In the genomic region with DNA sequence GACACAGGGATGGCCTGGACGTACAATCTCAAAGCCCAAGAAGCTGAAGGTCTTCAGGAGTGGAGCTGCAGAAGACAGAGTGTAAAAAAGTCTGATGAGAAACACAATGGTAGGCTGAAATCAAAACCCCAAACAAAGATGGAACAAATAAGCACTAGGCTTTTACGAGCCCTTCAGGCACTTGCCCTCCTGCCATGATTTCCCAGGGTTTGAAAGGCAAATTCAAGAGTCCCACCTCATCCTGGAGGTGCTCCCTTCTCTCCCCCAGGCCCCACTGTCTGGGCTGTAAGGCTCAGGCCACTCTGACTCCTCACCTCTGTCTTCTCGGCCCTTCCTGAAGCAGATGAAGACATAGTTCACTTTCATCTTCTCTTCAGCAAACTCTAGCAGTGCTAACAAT, we compare ENCODE assay signal across 25 cellular contexts.
DNase-seq lines count a peak whose midpoint lies in the region; ATAC-seq and TF ChIP-seq lines count a peak whose summit lies in the region.
"Had no signal": no experiment of that assay in that cellular context is flagged by ENCODE, and none has a peak within 500 bp of the region (broad histone marks: within the 10 kb centered on the region; RNA-seq: fewer than 3 reads in every experiment).

No MANE protein-coding gene starts in this region.

- CTCF ChIA-PET in WTC11 (lab: Charles Lee): interaction anchor here (0.6 to 8.5 kb wide), 3 partner anchors 12 to 39 kb away, joined by 4 to 84 read pairs (median 27); no protein-coding TSS in a partner anchor

- WGBS in stomach, 5 donors: 85 to 95% (median 91%) methylated on average over 3 of the region's 3 CpGs

- no peaks in the 10 kb centered on the region for H3K9me3 Mint-ChIP-seq in activated T-cell treated with anti-CD3 and anti-CD28 coated beads, Interleukin-2, amount 50 U/mL, for 24 hours
- H3K9me3 Mint-ChIP-seq in activated T-cell treated with anti-CD3 and anti-CD28 coated beads, Interleukin-2, amount 50 U/mL, for 72 hours: no peaks in the 10 kb centered on the region
- no peaks in the 10 kb centered on the region for H3K9me3 Mint-ChIP-seq in WTC11
- H3K9me3 Mint-ChIP-seq: activated naive CD8-positive, alpha-beta T cell treated with anti-CD3 and anti-CD28 coated beads for 36 hours; natural killer cell; T-helper 2 cell treated with Interferon-gamma antibody and Interleukin-4, amounts not matched to agents 5 μg/mL and 100 μg/mL, for 36 hours had no signal

- no peaks in the 10 kb centered on the region for H3K27me3 ChIP-seq in stomach
- H3K27me3 ChIP-seq: BLaER1 treated with 17β-estradiol and CSF1 and Interleukin-3, amounts not matched to agents 10 nM and 100 nM; transverse colon had no signal

- POLR2A ChIA-PET in WTC11 (lab: Charles Lee): interaction anchor here (0.6 kb wide), 3 partner anchors 56 to 117 kb away, joined by 3 to 7 read pairs (median 6); no protein-coding TSS in a partner anchor

- H3K27ac Mint-ChIP-seq in activated T-cell treated with anti-CD3 and anti-CD28 coated beads, Interleukin-2, amount 50 U/mL, for 24 hours: peak overlapping the region; percentile 79
- no peak overlapping the region for H3K27ac Mint-ChIP-seq in activated T-cell treated with anti-CD3 and anti-CD28 coated beads, Interleukin-2, amount 50 U/mL, for 72 hours
- H3K27ac Mint-ChIP-seq in WTC11: peak overlapping the region; percentile 93
- H3K27ac Mint-ChIP-seq: activated naive CD8-positive, alpha-beta T cell treated with anti-CD3 and anti-CD28 coated beads for 36 hours; T-helper 2 cell treated with Interferon-gamma antibody and Interleukin-4, amounts not matched to agents 5 μg/mL and 100 μg/mL, for 36 hours had no signal

- no peak overlapping the region for H3K4me3 ChIP-seq in stomach
- H3K4me3 ChIP-seq: BLaER1 treated with 17β-estradiol and CSF1 and Interleukin-3, amounts not matched to agents 10 nM and 100 nM; transverse colon had no signal

- TF ChIP-seq CTCF in WTC11 (IDR thresholded peaks at IDR 0.05) (no peak), stomach (IDR thresholded peaks at IDR 0.05) (no peak)

- H3K27me3 Mint-ChIP-seq in activated T-cell treated with anti-CD3 and anti-CD28 coated beads, Interleukin-2, amount 50 U/mL, for 24 hours: no peaks in the 10 kb centered on the region
- H3K27me3 Mint-ChIP-seq in activated T-cell treated with anti-CD3 and anti-CD28 coated beads, Interleukin-2, amount 50 U/mL, for 72 hours (ENCODE audit: low read depth): no peaks in the 10 kb centered on the region
- no peaks in the 10 kb centered on the region for H3K27me3 Mint-ChIP-seq in WTC11 (ENCODE audit: low read depth)
- H3K27me3 Mint-ChIP-seq: activated naive CD8-positive, alpha-beta T cell treated with anti-CD3 and anti-CD28 coated beads for 36 hours had no signal

- no peak overlapping the region for H3K4me3 Mint-ChIP-seq in activated T-cell treated with anti-CD3 and anti-CD28 coated beads, Interleukin-2, amount 50 U/mL, for 24 hours
- no peak overlapping the region for H3K4me3 Mint-ChIP-seq in activated T-cell treated with anti-CD3 and anti-CD28 coated beads, Interleukin-2, amount 50 U/mL, for 72 hours
- H3K4me3 Mint-ChIP-seq in WTC11: no peak overlapping the region
- H3K4me3 Mint-ChIP-seq: activated naive CD8-positive, alpha-beta T cell treated with anti-CD3 and anti-CD28 coated beads for 36 hours; natural killer cell; T-helper 2 cell treated with Interferon-gamma antibody and Interleukin-4, amounts not matched to agents 5 μg/mL and 100 μg/mL, for 36 hours had no signal

- H3K4me1 Mint-ChIP-seq in activated T-cell treated with anti-CD3 and anti-CD28 coated beads, Interleukin-2, amount 50 U/mL, for 24 hours (ENCODE audit: low read depth): peaks cover 19% of the 10 kb centered on the region
- H3K4me1 Mint-ChIP-seq in activated T-cell treated with anti-CD3 and anti-CD28 coated beads, Interleukin-2, amount 50 U/mL, for 72 hours (ENCODE audit: low read depth): peaks cover 23% of the 10 kb centered on the region
- peaks cover 78% of the 10 kb centered on the region for H3K4me1 Mint-ChIP-seq in WTC11

- intact Hi-C loops in stomach (cut with DNase I; ENCODE audit: low total_unique reads): loop anchor here (5.0 kb wide), 1 partner anchor 39 kb away; no protein-coding TSS in a partner anchor

- peaks cover 27 to 72% (median 48%) of the 10 kb centered on the region in 4 donors for H3K4me1 ChIP-seq in stomach

- TF ChIP-seq POLR2A in stomach (IDR thresholded peaks at IDR 0.05): no peak

- TF ChIP-seq EP300 in stomach (IDR thresholded peaks at IDR 0.05): no peak

- peaks cover 82% of the 10 kb centered on the region for H3K36me3 Mint-ChIP-seq in activated T-cell treated with anti-CD3 and anti-CD28 coated beads, Interleukin-2, amount 50 U/mL, for 24 hours (ENCODE audit: low read depth)
- H3K36me3 Mint-ChIP-seq in activated T-cell treated with anti-CD3 and anti-CD28 coated beads, Interleukin-2, amount 50 U/mL, for 72 hours (ENCODE audit: insufficient read depth in 2 of 2): peaks cover 0 to 9% of the 10 kb centered on the region in 2 donors
- H3K36me3 Mint-ChIP-seq in WTC11: peaks cover 58% of the 10 kb centered on the region
- H3K36me3 Mint-ChIP-seq: natural killer cell had no signal

- no peak for ATAC-seq in activated T-cell treated with anti-CD3 and anti-CD28 coated beads, Interleukin-2, amount 50 U/mL, for 72 hours (replicated peaks in 1 of 2)
- no peak for ATAC-seq in WTC11
- ATAC-seq: left lobe of liver, natural killer cell, Right ventricle myocardium inferior had no signal

- no peak for DNase-seq in activated T-cell treated with anti-CD3 and anti-CD28 coated beads, Interleukin-2, amount 50 U/mL, for 24 hours
- DNase-seq in activated T-cell treated with anti-CD3 and anti-CD28 coated beads, Interleukin-2, amount 50 U/mL, for 72 hours: no peak
- DNase-seq in WTC11 (ENCODE audit: low spot score): no peak
- peak; percentile 60 for DNase-seq in mesenteric fat pad (ENCODE audit: low spot score)
- no peak for DNase-seq in stomach
- DNase-seq in COR-L47 (lab: John Stamatoyannopoulos, UW): no peak
- no peak for DNase-seq in mucosa of gallbladder (ENCODE audit: low spot score)
- no peak for DNase-seq in RKO (ENCODE audit: low spot score)
- DNase-seq: 8988T; activated CD4-positive, alpha-beta T cell treated with anti-CD3 and anti-CD28 coated beads for 4 hours; activated naive CD8-positive, alpha-beta T cell treated with anti-CD3 and anti-CD28 coated beads for 36 hours; central memory CD4-positive, alpha-beta T cell; DMS53; IMR-90; MM.1S; natural killer cell; NCI-H1694 treated with DMSO at 0.1 percent for 48 hours; NCI-H446; NK-92 treated with Interleukin-12 subunit alpha and Interleukin-12 subunit beta, amount 100 ng/mL, for 24 hours; stimulated activated CD4-positive, alpha-beta T cell treated with anti-CD3 and anti-CD28 coated beads, Interleukin-1b, Interleukin-23, amount 100 ng/mL, for 48 hours; transverse colon had no signal

- H3K27ac ChIP-seq in stomach: peak overlapping the region in 3 of 5 donors; percentile 19 to 70 (median 57)
- H3K27ac ChIP-seq: BLaER1 treated with 17β-estradiol and CSF1 and Interleukin-3, amounts not matched to agents 10 nM and 100 nM had no signal

- peaks cover 51 to 86% (median 75%) of the 10 kb centered on the region in 4 donors for H3K36me3 ChIP-seq in stomach

- H3K9me3 ChIP-seq in stomach: no peaks in the 10 kb centered on the region
- H3K9me3 ChIP-seq: BLaER1 treated with 17β-estradiol and CSF1 and Interleukin-3, amounts not matched to agents 10 nM and 100 nM; transverse colon had no signal

TF ChIP-seq in WTC11, 78 proteins besides CTCF, POLR2A, EP300 and RAD21 (continues in another document):
- no peak for TF ChIP-seq EMX1 (CRISPR knock-in tag; IDR thresholded peaks at IDR 0.05)
- TF ChIP-seq, protein P1, sequence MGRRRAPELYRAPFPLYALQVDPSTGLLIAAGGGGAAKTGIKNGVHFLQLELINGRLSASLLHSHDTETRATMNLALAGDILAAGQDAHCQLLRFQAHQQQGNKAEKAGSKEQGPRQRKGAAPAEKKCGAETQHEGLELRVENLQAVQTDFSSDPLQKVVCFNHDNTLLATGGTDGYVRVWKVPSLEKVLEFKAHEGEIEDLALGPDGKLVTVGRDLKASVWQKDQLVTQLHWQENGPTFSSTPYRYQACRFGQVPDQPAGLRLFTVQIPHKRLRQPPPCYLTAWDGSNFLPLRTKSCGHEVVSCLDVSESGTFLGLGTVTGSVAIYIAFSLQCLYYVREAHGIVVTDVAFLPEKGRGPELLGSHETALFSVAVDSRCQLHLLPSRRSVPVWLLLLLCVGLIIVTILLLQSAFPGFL (CRISPR knock-in tag; IDR thresholded peaks at IDR 0.05; ENCODE audit: borderline replicate concordance): no peak
- TF ChIP-seq, protein P2, sequence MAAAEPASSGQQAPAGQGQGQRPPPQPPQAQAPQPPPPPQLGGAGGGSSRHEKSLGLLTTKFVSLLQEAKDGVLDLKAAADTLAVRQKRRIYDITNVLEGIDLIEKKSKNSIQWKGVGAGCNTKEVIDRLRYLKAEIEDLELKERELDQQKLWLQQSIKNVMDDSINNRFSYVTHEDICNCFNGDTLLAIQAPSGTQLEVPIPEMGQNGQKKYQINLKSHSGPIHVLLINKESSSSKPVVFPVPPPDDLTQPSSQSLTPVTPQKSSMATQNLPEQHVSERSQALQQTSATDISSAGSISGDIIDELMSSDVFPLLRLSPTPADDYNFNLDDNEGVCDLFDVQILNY (CRISPR knock-in tag; IDR thresholded peaks at IDR 0.05): no peak
- TF ChIP-seq ELF4 (CRISPR knock-in tag; IDR thresholded peaks at IDR 0.05; ENCODE audit: low read depth): no peak
- TF ChIP-seq, protein P3, sequence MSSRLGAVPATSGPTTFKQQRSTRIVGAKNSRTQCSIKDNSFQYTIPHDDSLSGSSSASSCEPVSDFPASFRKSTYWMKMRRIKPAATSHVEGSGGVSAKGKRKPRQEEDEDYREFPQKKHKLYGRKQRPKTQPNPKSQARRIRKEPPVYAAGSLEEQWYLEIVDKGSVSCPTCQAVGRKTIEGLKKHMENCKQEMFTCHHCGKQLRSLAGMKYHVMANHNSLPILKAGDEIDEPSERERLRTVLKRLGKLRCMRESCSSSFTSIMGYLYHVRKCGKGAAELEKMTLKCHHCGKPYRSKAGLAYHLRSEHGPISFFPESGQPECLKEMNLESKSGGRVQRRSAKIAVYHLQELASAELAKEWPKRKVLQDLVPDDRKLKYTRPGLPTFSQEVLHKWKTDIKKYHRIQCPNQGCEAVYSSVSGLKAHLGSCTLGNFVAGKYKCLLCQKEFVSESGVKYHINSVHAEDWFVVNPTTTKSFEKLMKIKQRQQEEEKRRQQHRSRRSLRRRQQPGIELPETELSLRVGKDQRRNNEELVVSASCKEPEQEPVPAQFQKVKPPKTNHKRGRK (CRISPR knock-in tag; IDR thresholded peaks at IDR 0.05; ENCODE audit: borderline replicate concordance): no peak
- TF ChIP-seq MXD4 (CRISPR knock-in tag; IDR thresholded peaks at IDR 0.05; ENCODE audit: borderline replicate concordance): no peak
